ENCODE assay signal across 8 cellular contexts in genomic region chr10:73413528-73414229, GRCh38. TPM values are rescaled to one million over a fixed set of nuclear protein-coding genes. Genes with fewer than 3 reads are reported as not detected.
DNase-seq lines count a peak whose midpoint lies in the region; ATAC-seq and TF ChIP-seq lines count a peak whose summit lies in the region.

Gene ANXA7, minus strand, starts transcription at chr10:73414058. Its CDS starts 13,202 bp downstream, at chr10:73400856.

- POLR2A ChIA-PET in WTC11 (lab: Charles Lee), result interaction anchor here (0.6 to 1.2 kb wide), 2 partner anchors 34 to 167 kb away, joined by 3 read pairs; partner anchors contain the start of gene DNAJC9

- TF ChIP-seq CTCF in AG09309 (IDR thresholded peaks at IDR 0.05; ENCODE audit: control insufficient read depth, insufficient read depth, low read depth, low read length, missing control alignments) (no peak), WTC11 (IDR thresholded peaks at IDR 0.05) (no peak), cardiac fibroblast (IDR thresholded peaks at IDR 0.05; ENCODE audit: low read depth, low read length) (peak; percentile 22)

- no peaks in the 10 kb centered on the region for H3K9me3 Mint-ChIP-seq in WTC11
- H3K9me3 Mint-ChIP-seq in immature natural killer cell, result no peaks in the 10 kb centered on the region

- CTCF ChIA-PET in WTC11 (lab: Charles Lee), result interaction anchor here (0.6 to 1.2 kb wide), 2 partner anchors 72 to 334 kb away, joined by 3 to 4 read pairs; no protein-coding TSS in a partner anchor

- H3K36me3 Mint-ChIP-seq in WTC11 (no peaks in the 10 kb centered on the region), immature natural killer cell (peaks cover 0 to 3% (median 0%) of the 10 kb centered on the region in 3 donors)

- DNase-seq in AG09309 (ENCODE audit: low read depth) (peak; percentile 18), NCI-H226 (peak; percentile 89), WTC11 (ENCODE audit: low spot score) (peak; percentile 97), cardiac fibroblast (ENCODE audit: low read depth in 2 of 2) (peak; percentile 81 to 87), immature natural killer cell (peak; percentile 85 to 87 (median 85)), smooth muscle cell of the brain vasculature (ENCODE audit: low read depth, low spot score) (peak; percentile 52)

- ATAC-seq in GM18873 (IDR thresholded peaks at IDR 0.05; ENCODE audit: low FRiP score, unreplicated experiment) (peak; percentile 78), HG03135 (IDR thresholded peaks at IDR 0.05; ENCODE audit: unreplicated experiment) (peak; percentile 84), WTC11 (peak; percentile 96)

- H3K4me1 Mint-ChIP-seq in WTC11, result peaks cover 32% of the 10 kb centered on the region
- peaks cover 36 to 59% of the 10 kb centered on the region in 2 donors for H3K4me1 Mint-ChIP-seq in immature natural killer cell

- H3K4me3 Mint-ChIP-seq in WTC11 (peak within 1 kb of the TSS; percentile 86), immature natural killer cell (peak within 1 kb of the TSS; percentile 90 to 92 (median 90))

- H3K4me3 ChIP-seq in AG09309 (ENCODE audit: control insufficient read depth, low read depth, low read length) (peak within 1 kb of the TSS; percentile 96), cardiac fibroblast (replicated peaks in 1 of 2; ENCODE audit: low read depth in 2 of 2, low read length in 2 of 2) (peak within 1 kb of the TSS; percentile 83 to 94)

- H3K27me3 Mint-ChIP-seq in WTC11 (ENCODE audit: low read depth), result no peaks in the 10 kb centered on the region
- H3K27me3 Mint-ChIP-seq in immature natural killer cell (ENCODE audit: low read depth in 3 of 3), result peaks cover 0 to 6% (median 2%) of the 10 kb centered on the region in 3 donors

- H3K27ac Mint-ChIP-seq in WTC11 (peak within 1 kb of the TSS; percentile 89), immature natural killer cell (peak within 1 kb of the TSS; percentile 81 to 97 (median 94))

TF ChIP-seq in WTC11, 78 proteins besides CTCF, POLR2A, EP300 and RAD21 (continues in another document):
- TF ChIP-seq RELA (CRISPR knock-in tag; IDR thresholded peaks at IDR 0.05; ENCODE audit: borderline replicate concordance) (peak; percentile 69; the same call in 1 of the 2 replicates), CREB1 (CRISPR knock-in tag; IDR thresholded peaks at IDR 0.05) (0 out of 2 replicates have a peak, but pooled peaks have one; percentile 23), TEAD1 (CRISPR knock-in tag; IDR thresholded peaks at IDR 0.05) (peak; percentile 30; the same call in 1 of the 2 replicates), HMGXB4 (CRISPR knock-in tag; IDR thresholded peaks at IDR 0.05) (peak; percentile 80), ELF4 (CRISPR knock-in tag; IDR thresholded peaks at IDR 0.05; ENCODE audit: low read depth) (no peak), SMAD3 (CRISPR knock-in tag; IDR thresholded peaks at IDR 0.05; ENCODE audit: borderline replicate concordance) (peak; percentile 20; the same call in 1 of the 2 replicates), CDX4 (CRISPR knock-in tag; IDR thresholded peaks at IDR 0.05; ENCODE audit: borderline replicate concordance) (no peak), FOXP4 (CRISPR knock-in tag; IDR thresholded peaks at IDR 0.05) (0 out of 2 replicates have a peak, but pooled peaks have one; percentile 31), MAX (CRISPR knock-in tag; IDR thresholded peaks at IDR 0.05) (no peak; the same call in none of the 2 replicates), ZNF423 (CRISPR knock-in tag; IDR thresholded peaks at IDR 0.05) (no peak), NR2C2 (CRISPR knock-in tag; IDR thresholded peaks at IDR 0.05) (peak; percentile 54; the same call in 1 of the 2 replicates), ATF2 (CRISPR knock-in tag; IDR thresholded peaks at IDR 0.05; ENCODE audit: borderline replicate concordance, low read depth) (no peak), TP53 (CRISPR knock-in tag; IDR thresholded peaks at IDR 0.05) (peak; percentile 15; the same call in 1 of the 2 replicates), ETV6 (CRISPR knock-in tag; IDR thresholded peaks at IDR 0.05) (peak; percentile 26; the same call in 1 of the 2 replicates), FOXK1 (CRISPR knock-in tag; IDR thresholded peaks at IDR 0.05) (peak; percentile 86; the same call in 1 of the 2 replicates), E2F5 (CRISPR knock-in tag; IDR thresholded peaks at IDR 0.05) (peak; percentile 74), ERG (CRISPR knock-in tag; IDR thresholded peaks at IDR 0.05) (no peak), ZNF317 (CRISPR knock-in tag; IDR thresholded peaks at IDR 0.05; ENCODE audit: borderline replicate concordance, low read depth) (no peak), ESRRA (CRISPR knock-in tag; IDR thresholded peaks at IDR 0.05; ENCODE audit: borderline replicate concordance) (no peak), SP1 (CRISPR knock-in tag; conservative IDR thresholded peaks at IDR 0.05) (peak; percentile 92)

RNA-seq across cellular contexts. Expression of gene ANXA7, which starts in this region (rescaled TPM):
- 66.7 to 68.2 TPM (median 67.8 TPM) in 3 replicates for total RNA-seq in WTC11 (2021)
- polyA plus RNA-seq in immature natural killer cell, result 100 to 1,000 TPM; 119 to 234 (median 136) TPM

Comparison
In these comparisons a context has a peak if more than half of its experiments do, and no peak if none do; other contexts are left out.
1. Peak in every context shown above with its lines: DNase-seq, ATAC-seq and H3K4me3 ChIP-seq.
2. DNase-seq: peak in every context shown above with its lines; median percentile 97 in WTC11; 89 in NCI-H226; 85 in immature natural killer cell; 84 in cardiac fibroblast; 52 in smooth muscle cell of the brain vasculature; 18 in AG09309.